Comparison of ENCODE assay signal across 18 cellular contexts in genomic region chr1:160005070-160005469, GRCh38. TPM values are rescaled to one million over a fixed set of nuclear protein-coding genes. Genes with fewer than 3 reads are reported as not detected.
"Had no signal": no experiment of that assay in that cellular context is flagged by ENCODE, and none has a peak within 500 bp of the region (broad histone marks: within the 10 kb centered on the region; RNA-seq: fewer than 3 reads in every experiment).

No MANE protein-coding gene starts in this region.

- H3K27ac ChIP-seq: epithelial cell of prostate, esophagus muscularis mucosa, gastroesophageal sphincter, ovary, right atrium auricular region, suprapubic skin, thyroid gland had no signal

- H3K4me3 ChIP-seq: esophagus muscularis mucosa, gastroesophageal sphincter, ovary, right atrium auricular region, smooth muscle cell, suprapubic skin, thyroid gland had no signal

- DNase-seq: effector memory CD8-positive, alpha-beta T cell; glutamatergic neuron; naive thymus-derived CD8-positive, alpha-beta T cell; ovary; stimulated activated CD4-positive, alpha-beta T cell treated with anti-CD3 and anti-CD28 coated beads, Interleukin-2, amount 100 ng/mL, for 48 hours; stimulated activated naive CD8-positive, alpha-beta T cell treated with anti-CD3 and anti-CD28 coated beads, Interleukin-15, Interleukin-2, amounts not matched to agents 100 U/mL and 50 U/mL, for 24 hours; thyroid gland had no signal

- H3K9me3 ChIP-seq: esophagus muscularis mucosa, gastroesophageal sphincter, ovary, right atrium auricular region, suprapubic skin, thyroid gland had no signal

- ATAC-seq: effector memory CD8-positive, alpha-beta T cell; gastroesophageal sphincter; naive thymus-derived CD8-positive, alpha-beta T cell; stimulated activated naive CD8-positive, alpha-beta T cell treated with anti-CD3 and anti-CD28 coated beads, Interleukin-15, Interleukin-2, amounts not matched to agents 100 U/mL and 50 U/mL, for 24 hours had no signal

- H3K27me3 ChIP-seq: ovary, right atrium auricular region, suprapubic skin, thyroid gland had no signal

- H3K36me3 ChIP-seq: esophagus muscularis mucosa, gastroesophageal sphincter, ovary, right atrium auricular region, suprapubic skin, thyroid gland had no signal

- H3K4me1 ChIP-seq: esophagus muscularis mucosa, gastroesophageal sphincter, right atrium auricular region, thyroid gland had no signal

RNA-seq across cellular contexts. Expression of gene SLAMF9, which starts 51.0 kb away (rescaled TPM):
- total RNA-seq: esophagus muscularis mucosa; fibroblast of villous mesenchyme; gastroesophageal sphincter; kidney epithelial cell; lung microvascular endothelial cell; mesenteric fat pad; naive thymus-derived CD8-positive, alpha-beta T cell; ovary; right atrium auricular region; suprapubic skin; thyroid gland had no signal

RNA-seq across cellular contexts. Expression of gene IGSF9, which starts 59.7 kb away (rescaled TPM):
- total RNA-seq: fibroblast of villous mesenchyme, lung microvascular endothelial cell, mononuclear cell had no signal
